10 cellular contexts compared by ENCODE assay signal in the genomic region with DNA sequence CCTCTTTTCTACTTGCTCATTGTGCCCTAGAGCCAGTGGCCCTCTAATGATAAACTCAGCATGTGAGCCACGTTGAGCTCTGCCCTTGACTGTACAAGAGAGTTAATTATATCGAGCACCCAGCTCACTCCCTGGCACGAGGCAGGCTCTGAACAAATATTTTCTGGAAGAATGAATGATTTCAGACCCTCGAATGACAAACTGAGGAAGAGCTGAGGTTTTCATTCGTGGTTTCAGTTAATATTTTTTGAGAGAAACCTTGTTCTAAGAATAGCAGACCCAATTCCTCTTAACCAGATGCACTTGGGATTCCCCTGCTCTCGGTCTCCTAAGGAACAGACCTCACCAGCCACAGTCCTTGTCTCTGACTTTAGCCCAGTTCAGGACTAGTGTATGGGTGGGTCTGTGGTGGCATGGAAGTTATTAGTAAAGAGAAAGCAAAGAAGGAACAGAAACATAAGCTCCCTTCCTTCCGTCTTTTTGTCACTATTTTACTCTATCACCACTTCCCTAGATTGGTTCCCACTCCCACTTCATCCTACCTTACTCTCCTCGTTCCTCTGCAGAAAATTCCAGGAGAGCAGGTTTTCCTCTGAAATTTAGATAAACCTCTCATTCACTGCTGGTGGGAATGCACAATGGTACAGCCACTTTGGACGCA. TPM values are rescaled to one million over a fixed set of nuclear protein-coding genes. Genes with fewer than 3 reads are reported as not detected.
DNase-seq lines count a peak whose midpoint lies in the region; ATAC-seq and TF ChIP-seq lines count a peak whose summit lies in the region.
"Had no signal": no experiment of that assay in that cellular context is flagged by ENCODE, and none has a peak within 500 bp of the region (broad histone marks: within the 10 kb centered on the region; RNA-seq: fewer than 3 reads in every experiment).

No MANE protein-coding gene starts in this region.

- peaks cover 25 to 31% (median 27%) of the 10 kb centered on the region in 3 donors for H3K4me1 Mint-ChIP-seq in naive B cell

- peaks cover 0 to 8% of the 10 kb centered on the region in 2 donors for H3K36me3 Mint-ChIP-seq in naive B cell

- no peaks in the 10 kb centered on the region; the same call in 1 of the 2 replicates for H3K9me3 ChIP-seq in SJCRH30 (replicated peaks)
- H3K9me3 ChIP-seq in prostate gland: no peaks in the 10 kb centered on the region

- H3K4me1 ChIP-seq in SJCRH30 (no peaks in the 10 kb centered on the region), prostate gland (replicated peaks) (no peaks in the 10 kb centered on the region)

- H3K4me3 Mint-ChIP-seq in naive B cell: peak overlapping the region; percentile 2 to 79 (median 50)

- intact Hi-C loops in prostate gland (cut with DNase I): no loop called here

- H3K4me3 ChIP-seq in SJCRH30: no peak overlapping the region
- H3K4me3 ChIP-seq in prostate gland: no peak overlapping the region
- H3K4me3 ChIP-seq: cardiac muscle cell, spleen had no signal

- peaks cover 0 to 10% (median 2%) of the 10 kb centered on the region in 7 donors for H3K9me3 Mint-ChIP-seq in naive B cell

- no peak for TF ChIP-seq CTCF in prostate gland (IDR thresholded peaks at IDR 0.05)

- peak overlapping the region in 4 of 6 donors; percentile 41 to 87 (median 52) for H3K27ac Mint-ChIP-seq in naive B cell

- no peaks in the 10 kb centered on the region for H3K36me3 ChIP-seq in SJCRH30
- H3K36me3 ChIP-seq in prostate gland: no peaks in the 10 kb centered on the region
- H3K36me3 ChIP-seq: cardiac muscle cell, spleen had no signal

- DNase-seq in MV-4-11 (lab: John Stamatoyannopoulos, UW): peak; percentile 93
- no peak for DNase-seq in naive B cell
- no peak for DNase-seq in activated CD4-positive, CD25-positive, alpha-beta regulatory T cell (lab: John Stamatoyannopoulos, UW)
- DNase-seq in SJCRH30: no peak
- DNase-seq in prostate gland (ENCODE audit: low spot score): no peak
- DNase-seq: NCI-H2029, spleen had no signal

- no peak for TF ChIP-seq POLR2A in prostate gland (IDR thresholded peaks at IDR 0.05)

- 84% methylated on average over 9 of the region's 9 CpGs for WGBS in prostate gland

- H3K27me3 Mint-ChIP-seq in naive B cell: peaks cover 0 to 8% (median 0%) of the 10 kb centered on the region in 3 donors

- H3K27me3 ChIP-seq in SJCRH30: no peaks in the 10 kb centered on the region
- H3K27me3 ChIP-seq in prostate gland (replicated peaks; ENCODE audit: insufficient read depth): no peaks in the 10 kb centered on the region
- H3K27me3 ChIP-seq: spleen had no signal

- no peak overlapping the region for H3K27ac ChIP-seq in SJCRH30
- no peak overlapping the region for H3K27ac ChIP-seq in prostate gland
- H3K27ac ChIP-seq: cardiac muscle cell had no signal

- ATAC-seq in GM18909 (IDR thresholded peaks at IDR 0.05; ENCODE audit: poor library complexity, unreplicated experiment) (peak; percentile 83), HG02588 (IDR thresholded peaks at IDR 0.05; ENCODE audit: unreplicated experiment) (peak; percentile 83), naive B cell (ENCODE audit: low read depth in 2 of 2) (peak; percentile 67 to 68)

RNA-seq across cellular contexts. Expression of a gene that starts 22.1 kb away (rescaled TPM):
- 10 to 100 TPM in 1 of 6 donors, 1 to 10 TPM in 5; 7.6 to 13.6 (median 8.0) TPM for polyA plus RNA-seq in naive B cell (ENCODE audit: low read depth in 6 of 6)
- total RNA-seq in SJCRH30 (2014; rRNA removed; shearing (Covaris generic)): 11.2 and 13.2 TPM in 2 replicates
- 10 to 100 TPM in 1 of 2 donors, 1 to 10 TPM in 1; 7.9 to 23.2 TPM for total RNA-seq in prostate gland
